ENCODE assay signal across 12 cellular contexts in the genomic region with DNA sequence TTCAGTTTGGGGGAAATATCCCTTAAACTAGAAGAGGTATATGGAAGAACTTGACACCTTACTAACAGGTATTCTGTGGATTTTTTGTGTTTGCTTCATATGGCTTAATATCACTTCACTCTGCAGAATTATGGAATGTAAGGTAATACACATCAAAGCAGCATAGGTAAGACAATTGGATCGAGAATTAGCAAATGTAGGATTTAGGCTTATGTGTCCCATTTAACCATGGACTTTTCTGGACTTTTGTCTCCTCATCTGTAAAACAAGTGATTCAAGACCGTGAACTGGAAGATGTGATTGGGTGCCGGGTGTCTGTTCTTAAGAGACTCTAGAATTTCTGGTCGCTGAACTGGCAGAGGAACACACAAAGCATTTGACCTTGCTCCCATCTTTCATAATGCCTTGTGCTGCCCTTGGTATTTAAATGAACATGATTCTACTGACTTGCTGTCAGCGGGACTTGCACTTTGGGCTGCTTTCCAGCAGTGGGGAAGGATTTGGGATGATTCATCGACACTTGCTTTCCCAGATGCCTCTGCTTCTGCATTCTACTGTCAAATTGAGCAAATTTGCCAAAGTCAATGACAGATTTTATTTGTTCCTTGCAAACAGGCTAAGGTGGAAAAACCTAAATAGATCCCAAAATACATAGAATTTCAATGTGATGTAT.
DNase-seq lines count a peak whose midpoint lies in the region; ATAC-seq and TF ChIP-seq lines count a peak whose summit lies in the region.
"Had no signal": no experiment of that assay in that cellular context is flagged by ENCODE, and none has a peak within 500 bp of the region (broad histone marks: within the 10 kb centered on the region; RNA-seq: fewer than 3 reads in every experiment).

No MANE protein-coding gene starts in this region.

- H3K27me3 ChIP-seq in SK-N-SH (ENCODE audit: insufficient read depth), result no peaks in the 10 kb centered on the region

- CTCF ChIA-PET in SK-N-SH (lab: Yijun Ruan, JAX), result no interaction called here

- 62% methylated on average over 6 of the region's 6 CpGs for WGBS in SK-N-SH (ENCODE audit: low lambda C conversion rate)

- TF ChIP-seq EP300 in SK-N-SH (IDR thresholded peaks at IDR 0.05; ENCODE audit: borderline replicate concordance in 1 of 2, low read depth in 1 of 2, low read length in 1 of 2), result peak in 1 of 2 experiments; percentile 45; a peak in 1 of 4 replicates

- H3K9ac ChIP-seq in SK-N-SH, result no peak overlapping the region

- H3K36me3 ChIP-seq in SK-N-SH (replicated peaks in 1 of 2; ENCODE audit: control insufficient read depth in 1 of 2, insufficient read depth in 2 of 2, low read length in 1 of 2), result no peaks in the 10 kb centered on the region

- 0 out of 2 replicates have a peak, but pooled peaks cover 2% of the 10 kb centered on the region for H3K79me2 ChIP-seq in SK-N-SH (ENCODE audit: insufficient read depth)

- no peak for TF ChIP-seq CTCF in SK-N-SH (IDR thresholded peaks at IDR 0.05)

- POLR2A ChIA-PET in SK-N-SH (lab: Yijun Ruan, JAX), result no interaction called here

- H3K27ac ChIP-seq in SK-N-SH (ENCODE audit: low read depth in 2 of 2, low read length in 1 of 2), result peak overlapping the region; percentile 19 to 55; a peak in 1 of 4 replicates

- H3K9me2 ChIP-seq in SK-N-SH, result no peaks in the 10 kb centered on the region

- peak overlapping the region; percentile 40; the same call in 1 of the 2 replicates for H3K4me2 ChIP-seq in SK-N-SH

- TF ChIP-seq RAD21 in SK-N-SH (IDR thresholded peaks at IDR 0.05; ENCODE audit: low read length), result no peak

- no peaks in the 10 kb centered on the region for H4K20me1 ChIP-seq in SK-N-SH (ENCODE audit: insufficient read depth)

- H3K4me3 ChIP-seq in SK-N-SH (ENCODE audit: low read depth in 2 of 2, low read length in 1 of 2), result no peak overlapping the region
- no peak overlapping the region for H3K4me3 ChIP-seq in skeletal muscle cell (ENCODE audit: low read depth, low read length)
- H3K4me3 ChIP-seq: K562 had no signal

- H2AFZ ChIP-seq in SK-N-SH (ENCODE audit: low read depth), result no peak overlapping the region

- H3K9me3 ChIP-seq in SK-N-SH, result no peaks in the 10 kb centered on the region

- H3F3A ChIP-seq in SK-N-SH (replicated peaks; ENCODE audit: insufficient read depth), result no peaks in the 10 kb centered on the region

- ATAC-seq in HG03469 (IDR thresholded peaks at IDR 0.05; ENCODE audit: unreplicated experiment), result no peak
- ATAC-seq in GM19351 (IDR thresholded peaks at IDR 0.05; ENCODE audit: unreplicated experiment), result no peak
- no peak for ATAC-seq in HG02642 (IDR thresholded peaks at IDR 0.05; ENCODE audit: poor library complexity, unreplicated experiment)
- ATAC-seq: activated CD4-positive, CD25-positive, alpha-beta regulatory T cell treated with anti-CD3 and anti-CD28 coated beads, Interleukin-2, amount 50 U/mL, for 24 hours; K562 had no signal

- H3K4me1 ChIP-seq in SK-N-SH (ENCODE audit: control insufficient read depth in 1 of 2, insufficient read depth in 2 of 2, low read depth in 1 of 2, low read length in 1 of 2), result peaks cover 4 to 11% of the 10 kb centered on the region in 2 experiments; a peak in 3 of 4 replicates

- DNase-seq in GM04504 (ENCODE audit: low read depth) (peak; percentile 77), SK-N-SH (no peak), fibroblast of the conjunctiva (ENCODE audit: low read depth) (peak; percentile 45), skeletal muscle cell (ENCODE audit: low read depth) (peak; percentile 75), NCI-H187 treated with DMSO at 0.1 percent for 48 hours (lab: John Stamatoyannopoulos, UW) (no peak)
- DNase-seq: activated effector memory CD4-positive, alpha-beta T cell treated with Interleukin-2 at 50 U/mL for 16 hours; NCI-H345 had no signal

TF ChIP-seq in SK-N-SH, 30 proteins besides CTCF, POLR2A, EP300 and RAD21:
- TF ChIP-seq SIN3A (IDR thresholded peaks at IDR 0.05; ENCODE audit: borderline replicate concordance, low read depth, low read length), result peak; percentile 62; the same call in 1 of the 2 replicates
- TF ChIP-seq, protein P1, sequence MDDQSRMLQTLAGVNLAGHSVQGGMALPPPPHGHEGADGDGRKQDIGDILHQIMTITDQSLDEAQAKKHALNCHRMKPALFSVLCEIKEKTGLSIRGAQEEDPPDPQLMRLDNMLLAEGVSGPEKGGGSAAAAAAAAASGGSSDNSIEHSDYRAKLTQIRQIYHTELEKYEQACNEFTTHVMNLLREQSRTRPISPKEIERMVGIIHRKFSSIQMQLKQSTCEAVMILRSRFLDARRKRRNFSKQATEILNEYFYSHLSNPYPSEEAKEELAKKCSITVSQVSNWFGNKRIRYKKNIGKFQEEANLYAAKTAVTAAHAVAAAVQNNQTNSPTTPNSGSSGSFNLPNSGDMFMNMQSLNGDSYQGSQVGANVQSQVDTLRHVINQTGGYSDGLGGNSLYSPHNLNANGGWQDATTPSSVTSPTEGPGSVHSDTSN (IDR thresholded peaks at IDR 0.05), result peak; percentile 86
- peak; percentile 81 for TF ChIP-seq NFIC (IDR thresholded peaks at IDR 0.05; ENCODE audit: borderline replicate concordance)
- TF ChIP-seq GABPA (IDR thresholded peaks at IDR 0.05; ENCODE audit: low read depth), result no peak
- TF ChIP-seq CHD2 (IDR thresholded peaks at IDR 0.05; ENCODE audit: low read length, partially characterized antibody), result no peak
- TF ChIP-seq POLR2AphosphoS5 (IDR thresholded peaks at IDR 0.05; ENCODE audit: low read depth, low read length), result peak; percentile 36; the same call in 1 of the 2 replicates
- TF ChIP-seq NRF1 (IDR thresholded peaks at IDR 0.05; ENCODE audit: low read depth, low read length), result no peak
- TF ChIP-seq, protein P2, sequence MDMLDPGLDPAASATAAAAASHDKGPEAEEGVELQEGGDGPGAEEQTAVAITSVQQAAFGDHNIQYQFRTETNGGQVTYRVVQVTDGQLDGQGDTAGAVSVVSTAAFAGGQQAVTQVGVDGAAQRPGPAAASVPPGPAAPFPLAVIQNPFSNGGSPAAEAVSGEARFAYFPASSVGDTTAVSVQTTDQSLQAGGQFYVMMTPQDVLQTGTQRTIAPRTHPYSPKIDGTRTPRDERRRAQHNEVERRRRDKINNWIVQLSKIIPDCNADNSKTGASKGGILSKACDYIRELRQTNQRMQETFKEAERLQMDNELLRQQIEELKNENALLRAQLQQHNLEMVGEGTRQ (IDR thresholded peaks at IDR 0.05; ENCODE audit: borderline replicate concordance, low read depth, low read length), result no peak
- no peak for TF ChIP-seq YY1 (IDR thresholded peaks at IDR 0.05; ENCODE audit: low read depth)
- no peak for TF ChIP-seq RFX5 (IDR thresholded peaks at IDR 0.05; ENCODE audit: low read length)
- TF ChIP-seq FOSL2 (IDR thresholded peaks at IDR 0.05; ENCODE audit: borderline replicate concordance, low read depth), result peak; percentile 67
- no peak for TF ChIP-seq EZH2phosphoT487 (IDR thresholded peaks at IDR 0.05; ENCODE audit: borderline replicate concordance, low read depth)
- TF ChIP-seq FOXM1 (IDR thresholded peaks at IDR 0.05; ENCODE audit: low read depth), result no peak
- TF ChIP-seq JUND (IDR thresholded peaks at IDR 0.05), result peak; percentile 71
- peak; percentile 71 for TF ChIP-seq TCF12 (IDR thresholded peaks at IDR 0.05)
- no peak for TF ChIP-seq RCOR1 (IDR thresholded peaks at IDR 0.05; ENCODE audit: low read length)
- TF ChIP-seq TEAD4 (IDR thresholded peaks at IDR 0.05; ENCODE audit: borderline replicate concordance, insufficient read depth), result 0 out of 2 replicates have a peak, but pooled peaks have one; percentile 51
- no peak for TF ChIP-seq TAF1 (IDR thresholded peaks at IDR 0.05; ENCODE audit: borderline replicate concordance, low read depth, low read length)
- TF ChIP-seq IRF3 (IDR thresholded peaks at IDR 0.05; ENCODE audit: low read depth, low read length), result no peak
- 0 out of 2 replicates have a peak, but pooled peaks have one; percentile 42 for TF ChIP-seq REST (IDR thresholded peaks at IDR 0.05; ENCODE audit: low read depth, low read length)
TF ChIP-seq in SK-N-SH: peak in this region for 9.

Comparison
In these comparisons a context has a peak if more than half of its experiments do, and no peak if none do; other contexts are left out.
1. DNase-seq: peak in GM04504 (single experiment), fibroblast of the conjunctiva (single experiment) and skeletal muscle cell (single experiment); none in SK-N-SH (single experiment) and NCI-H187 treated with DMSO at 0.1 percent for 48 hours (single experiment).